In the genomic region with DNA sequence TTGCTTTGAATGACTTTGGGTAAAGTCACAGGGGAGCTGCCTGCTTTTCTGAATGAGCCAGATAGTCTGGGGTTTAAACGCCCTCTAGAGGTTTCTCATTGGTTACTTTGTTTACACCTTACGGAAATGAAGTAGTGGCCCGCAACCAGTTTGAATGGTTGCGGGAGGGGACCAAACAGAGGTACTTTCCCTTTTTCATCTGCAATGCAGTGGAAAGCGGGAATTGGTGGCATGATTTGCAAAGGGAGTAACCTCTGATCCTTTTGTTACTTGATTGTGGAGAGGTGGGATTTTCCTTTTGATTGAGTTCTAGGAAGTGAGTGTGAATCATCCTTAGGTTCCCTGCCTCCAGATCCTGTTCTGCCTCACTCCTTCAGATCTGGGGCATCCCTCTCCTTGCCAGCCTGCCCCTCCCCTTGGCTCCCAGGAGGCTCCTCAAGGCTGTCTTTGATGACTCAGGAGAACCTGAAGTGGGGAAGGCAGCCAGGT, we compare ENCODE assay signal across 8 cellular contexts. TPM values are rescaled to one million over a fixed set of nuclear protein-coding genes. Genes with fewer than 3 reads are reported as not detected.
A peak's percentile ranks its signal among the peaks of the same experiment; 100 is the strongest.
DNase-seq lines count a peak whose midpoint lies in the region; ATAC-seq and TF ChIP-seq lines count a peak whose summit lies in the region.

No MANE protein-coding gene starts in this region.

- H3K4me2 ChIP-seq in DOHH2 (ENCODE audit: low read length), result peak overlapping the region; percentile 42
- no peak overlapping the region for H3K4me2 ChIP-seq in Karpas-422 (ENCODE audit: low read depth, low read length, poor library complexity, severe bottlenecking)

- POLR2A ChIA-PET in activated naive CD8-positive, alpha-beta T cell treated with anti-CD3 and anti-CD28 coated beads, Interleukin-2, amount 10 ng/mL, durations not matched to agents 7 days and 5 days (lab: Charles Lee), result no interaction called here

- peak; percentile 92 for ATAC-seq in GM21786 (IDR thresholded peaks at IDR 0.05; ENCODE audit: unreplicated experiment)
- ATAC-seq in activated naive CD8-positive, alpha-beta T cell treated with anti-CD3 and anti-CD28 coated beads, Interleukin-2, amount 10 ng/mL, durations not matched to agents 7 days and 5 days (ENCODE audit: low read depth), result peak; percentile 82

- H3K36me3 Mint-ChIP-seq in activated naive CD8-positive, alpha-beta T cell treated with anti-CD3 and anti-CD28 coated beads, Interleukin-2, amount 10 ng/mL, durations not matched to agents 7 days and 5 days, result no peaks in the 10 kb centered on the region

- no peaks in the 10 kb centered on the region for H3K27me3 ChIP-seq in DOHH2 (ENCODE audit: control insufficient read depth, low read length)
- no peaks in the 10 kb centered on the region; the same call in 1 of the 2 replicates for H3K27me3 ChIP-seq in Karpas-422 (ENCODE audit: low read length)
- no peaks in the 10 kb centered on the region for H3K27me3 ChIP-seq in effector memory CD4-positive, alpha-beta T cell (replicated peaks; ENCODE audit: control insufficient read depth, insufficient read depth, low read length, poor library complexity, severe bottlenecking)

- H3K4me1 Mint-ChIP-seq in activated naive CD8-positive, alpha-beta T cell treated with anti-CD3 and anti-CD28 coated beads, Interleukin-2, amount 10 ng/mL, durations not matched to agents 7 days and 5 days, result peaks cover 18% of the 10 kb centered on the region

- peaks cover 7% of the 10 kb centered on the region for H3K27me3 Mint-ChIP-seq in activated naive CD8-positive, alpha-beta T cell treated with anti-CD3 and anti-CD28 coated beads, Interleukin-2, amount 10 ng/mL, durations not matched to agents 7 days and 5 days

- peak overlapping the region; percentile 100 for H3K27ac ChIP-seq in 22Rv1
- H3K27ac ChIP-seq in DOHH2 (ENCODE audit: low read depth, low read length), result no peak overlapping the region
- no peak overlapping the region for H3K27ac ChIP-seq in Karpas-422 (ENCODE audit: low read length)
- no peak overlapping the region for H3K27ac ChIP-seq in effector memory CD4-positive, alpha-beta T cell (ENCODE audit: insufficient read depth, low read length, poor library complexity, severe bottlenecking)

- no peaks in the 10 kb centered on the region for H4K20me1 ChIP-seq in DOHH2 (ENCODE audit: control insufficient read depth, insufficient read depth, low read depth, low read length)
- no peaks in the 10 kb centered on the region for H4K20me1 ChIP-seq in Karpas-422 (ENCODE audit: insufficient read depth, low read depth, low read length)

- peak overlapping the region; percentile 3 for H3K4me3 ChIP-seq in DOHH2 (ENCODE audit: low read length)
- no peak overlapping the region for H3K4me3 ChIP-seq in Karpas-422 (ENCODE audit: low read length)
- no peak overlapping the region for H3K4me3 ChIP-seq in effector memory CD4-positive, alpha-beta T cell (ENCODE audit: insufficient read depth, low read depth, low read length, poor library complexity, severe bottlenecking)

- H3K9me2 ChIP-seq in DOHH2 (replicated peaks; ENCODE audit: control insufficient read depth, low read length) (no peaks in the 10 kb centered on the region), Karpas-422 (replicated peaks; ENCODE audit: insufficient read depth, low read length) (no peaks in the 10 kb centered on the region)

- no peak overlapping the region for H2AFZ ChIP-seq in Karpas-422 (ENCODE audit: low read length)

- no peak overlapping the region for H3K27ac Mint-ChIP-seq in activated naive CD8-positive, alpha-beta T cell treated with anti-CD3 and anti-CD28 coated beads, Interleukin-2, amount 10 ng/mL, durations not matched to agents 7 days and 5 days

- no peaks in the 10 kb centered on the region for H3K36me3 ChIP-seq in DOHH2 (ENCODE audit: control insufficient read depth, low read length)
- no peaks in the 10 kb centered on the region for H3K36me3 ChIP-seq in Karpas-422 (ENCODE audit: insufficient read depth, low read length)
- H3K36me3 ChIP-seq in effector memory CD4-positive, alpha-beta T cell (ENCODE audit: control insufficient read depth, insufficient read depth, low read length), result no peaks in the 10 kb centered on the region

- H3K79me2 ChIP-seq in DOHH2 (ENCODE audit: control insufficient read depth, low read length) (no peaks in the 10 kb centered on the region), Karpas-422 (ENCODE audit: low read length) (no peaks in the 10 kb centered on the region)

- H3K4me3 Mint-ChIP-seq in activated naive CD8-positive, alpha-beta T cell treated with anti-CD3 and anti-CD28 coated beads, Interleukin-2, amount 10 ng/mL, durations not matched to agents 7 days and 5 days, result peak overlapping the region; percentile 47

- peak; percentile 17; the same call in 1 of the 2 replicates for TF ChIP-seq CTCF in 22Rv1 (IDR thresholded peaks at IDR 0.05)
- TF ChIP-seq CTCF in DOHH2 (IDR thresholded peaks at IDR 0.05; ENCODE audit: low read depth, low read length, poor library complexity, severe bottlenecking), result peak; percentile 69

- peaks cover under 1% of the 10 kb centered on the region for H3K9me3 Mint-ChIP-seq in activated naive CD8-positive, alpha-beta T cell treated with anti-CD3 and anti-CD28 coated beads, Interleukin-2, amount 10 ng/mL, durations not matched to agents 7 days and 5 days

- no peak overlapping the region for H3K9ac ChIP-seq in Karpas-422 (ENCODE audit: low read length)

- no peaks in the 10 kb centered on the region for H3F3A ChIP-seq in DOHH2 (ENCODE audit: control insufficient read depth, insufficient read depth)

- peaks cover 25% of the 10 kb centered on the region for H3K4me1 ChIP-seq in DOHH2 (ENCODE audit: control insufficient read depth, low read length)
- H3K4me1 ChIP-seq in Karpas-422 (ENCODE audit: low read length), result peaks cover 9% of the 10 kb centered on the region
- no peaks in the 10 kb centered on the region for H3K4me1 ChIP-seq in effector memory CD4-positive, alpha-beta T cell (ENCODE audit: control insufficient read depth, insufficient read depth, low read length, poor library complexity, severe bottlenecking)

- DNase-seq in Karpas-422 (peak; percentile 74), kidney tubule cell (ENCODE audit: low spot score) (peak; percentile 95), NCI-H1436 (lab: John Stamatoyannopoulos, UW) (no peak)
- DNase-seq in activated naive CD8-positive, alpha-beta T cell treated with anti-CD3 and anti-CD28 coated beads, Interleukin-2, amount 10 ng/mL, durations not matched to agents 7 days and 5 days, result no peak
- no peak for DNase-seq in effector memory CD4-positive, alpha-beta T cell

- H3K9me3 ChIP-seq in DOHH2 (ENCODE audit: control insufficient read depth, insufficient read depth, low read length) (peaks cover 10% of the 10 kb centered on the region; the same call in 1 of the 2 replicates), Karpas-422 (ENCODE audit: low read length) (no peaks in the 10 kb centered on the region)
- no peaks in the 10 kb centered on the region for H3K9me3 ChIP-seq in effector memory CD4-positive, alpha-beta T cell (ENCODE audit: control insufficient read depth, low read length)

RNA-seq across cellular contexts. Expression of gene GLYATL1, which starts 15.9 kb away (rescaled TPM):
- total RNA-seq in Karpas-422 (2014; rRNA removed; shearing (Covaris generic); ENCODE audit: low replicate concordance), result not detected in 2 replicates
- not detected for total RNA-seq in activated naive CD8-positive, alpha-beta T cell treated with anti-CD3 and anti-CD28 coated beads, Interleukin-2, amount 10 ng/mL, durations not matched to agents 7 days and 5 days

Comparison
In these comparisons a context has a peak if more than half of its experiments do, and no peak if none do; other contexts are left out.
1. DNase-seq: peak in Karpas-422 (single experiment) and kidney tubule cell (single experiment); none in activated naive CD8-positive, alpha-beta T cell treated with anti-CD3 and anti-CD28 coated beads, Interleukin-2, amount 10 ng/mL, durations not matched to agents 7 days and 5 days (single experiment), effector memory CD4-positive, alpha-beta T cell (0 of 3) and NCI-H1436 (single experiment).